23 cellular contexts compared by ENCODE assay signal in genomic region chr19:9132422-9132821, GRCh38. TPM values are rescaled to one million over a fixed set of nuclear protein-coding genes. Genes with fewer than 3 reads are reported as not detected.
DNase-seq lines count a peak whose midpoint lies in the region; ATAC-seq, FAIRE-seq and TF ChIP-seq lines count a peak whose summit lies in the region.
"Had no signal": no experiment of that assay in that cellular context is flagged by ENCODE, and none has a peak within 500 bp of the region (broad histone marks: within the 10 kb centered on the region; RNA-seq: fewer than 3 reads in every experiment).

No MANE protein-coding gene starts in this region.

- DNase-seq in Caki2 (ENCODE audit: low read depth) (peak; percentile 56), ELF-1 (ENCODE audit: low read depth, low spot score) (peak; percentile 19), RCC 7860 (ENCODE audit: low spot score) (peak; percentile 27), mesenteric fat pad (ENCODE audit: low spot score) (peak; percentile 6), globus pallidus (ENCODE audit: low spot score) (no peak), NCI-H2029 (lab: John Stamatoyannopoulos, UW) (no peak), Peyer's patch (no peak)
- DNase-seq: 8988T; CD8-positive, alpha-beta T cell; DMS 273 treated with DMSO at 0.1 percent for 48 hours; DMS53; DND-41; GOT3; H7; HFFc6; KBM-7 had no signal

- in situ Hi-C loops in Caki2 (cut with HindIII; ENCODE audit: low pct_unique_long_range_greater_than_20kb, low sequenced_read_pairs) = no loop called here

- no peaks in the 10 kb centered on the region for H3K9me3 ChIP-seq in Peyer's patch
- H3K9me3 ChIP-seq: BLaER1 treated with 17β-estradiol and CSF1 and Interleukin-3, amounts not matched to agents 10 nM and 100 nM had no signal

- H3K27ac ChIP-seq in Peyer's patch = no peak overlapping the region

- TF ChIP-seq POLR2A in Peyer's patch (IDR thresholded peaks at IDR 0.05) = no peak

- no peak overlapping the region for H3K4me3 ChIP-seq in Peyer's patch
- H3K4me3 ChIP-seq: BLaER1 treated with 17β-estradiol and CSF1 and Interleukin-3, amounts not matched to agents 10 nM and 100 nM had no signal

- no peaks in the 10 kb centered on the region for H3K36me3 ChIP-seq in Peyer's patch
- H3K36me3 ChIP-seq: BLaER1 treated with 17β-estradiol and CSF1 and Interleukin-3, amounts not matched to agents 10 nM and 100 nM had no signal

- no peak for ATAC-seq in GM18502 (IDR thresholded peaks at IDR 0.05; ENCODE audit: poor library complexity, unreplicated experiment)
- ATAC-seq: CD8-positive, alpha-beta T cell; HCT116; HepG2 had no signal

- H3K27me3 ChIP-seq in Peyer's patch = no peaks in the 10 kb centered on the region
- H3K27me3 ChIP-seq: BLaER1 treated with 17β-estradiol and CSF1 and Interleukin-3, amounts not matched to agents 10 nM and 100 nM had no signal

- no peaks in the 10 kb centered on the region for H3K4me1 ChIP-seq in Peyer's patch

- FAIRE-seq in RCC 7860 (lab: Jason Lieb, UNC) = no peak
- FAIRE-seq: G401.6, GM12892, HepG2 had no signal

- TF ChIP-seq CTCF in Peyer's patch (IDR thresholded peaks at IDR 0.05) = no peak

RNA-seq across cellular contexts. Expression of gene OR7G3, which starts 5.7 kb away (rescaled TPM):
- not detected in 2 replicates for total RNA-seq in Caki2 (2014; rRNA removed; shearing (Covaris generic); ENCODE audit: low replicate concordance)
- total RNA-seq in mesenteric fat pad (not detected), Peyer's patch (not detected)
- total RNA-seq: B cell; CD8-positive, alpha-beta T cell; H7; HepG2; HFFc6 had no signal

RNA-seq across cellular contexts. Expression of gene ZNF317, which starts 7.8 kb away (rescaled TPM):
- 7.1 and 16.2 TPM in 2 replicates for total RNA-seq in Caki2 (2014; rRNA removed; shearing (Covaris generic); ENCODE audit: low replicate concordance)
- total RNA-seq in mesenteric fat pad (28.3 TPM), Peyer's patch (10 to 100 TPM; 19.8 to 37.1 (median 30.5) TPM)

RNA-seq across cellular contexts. Expression of gene OR7G1, which starts 16.9 kb away (rescaled TPM):
- total RNA-seq in Caki2 (2014; rRNA removed; shearing (Covaris generic); ENCODE audit: low replicate concordance) = not detected in 2 replicates
- total RNA-seq in mesenteric fat pad (not detected), Peyer's patch (not detected)
- total RNA-seq: B cell; CD8-positive, alpha-beta T cell; H7; HepG2; HFFc6 had no signal

RNA-seq across cellular contexts. Expression of gene OR7G2, which starts 25.1 kb away (rescaled TPM):
- total RNA-seq in Caki2 (2014; rRNA removed; shearing (Covaris generic); ENCODE audit: low replicate concordance) = not detected in 2 replicates
- total RNA-seq in mesenteric fat pad (not detected), Peyer's patch (not detected)
- total RNA-seq: B cell; CD8-positive, alpha-beta T cell; H7; HepG2; HFFc6 had no signal

RNA-seq across cellular contexts. Expression of gene OR1M1, which starts 45.6 kb away (rescaled TPM):
- total RNA-seq in Caki2 (2014; rRNA removed; shearing (Covaris generic); ENCODE audit: low replicate concordance) = not detected in 2 replicates
- total RNA-seq in mesenteric fat pad (not detected), Peyer's patch (not detected)
- total RNA-seq: B cell; CD8-positive, alpha-beta T cell; H7; HepG2; HFFc6 had no signal

Comparison
In these comparisons a context has a peak if more than half of its experiments do, and no peak if none do; other contexts are left out.
1. DNase-seq: peak in Caki2 (single experiment), ELF-1 (single experiment), RCC 7860 (single experiment) and mesenteric fat pad (single experiment); none in globus pallidus (single experiment), NCI-H2029 (single experiment) and Peyer's patch (0 of 3).